1 cellular context compared by ENCODE assay signal in the genomic region with DNA sequence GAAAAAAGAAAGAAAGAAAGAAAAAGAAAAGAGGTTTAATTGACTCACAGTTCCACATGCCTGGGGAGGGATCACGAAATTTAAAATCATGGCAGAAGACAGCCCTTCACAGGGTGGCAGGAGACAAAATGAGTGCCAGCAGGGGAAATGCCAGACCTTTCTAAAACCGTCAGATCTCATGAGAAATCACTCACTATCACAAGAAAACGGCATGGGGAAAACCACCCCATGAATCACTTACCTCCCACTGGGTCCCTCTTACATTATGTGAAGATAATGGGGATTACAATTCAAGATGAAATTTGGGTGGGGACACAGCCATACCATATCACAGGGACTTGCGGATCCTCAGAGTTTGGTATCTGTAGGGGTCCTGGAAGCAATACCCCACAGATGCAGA.
TF ChIP-seq lines count a peak whose summit lies in the region.

No MANE protein-coding gene starts in this region.

TF ChIP-seq in GM12878, 131 proteins besides CTCF, POLR2A, EP300 and RAD21:
- TF ChIP-seq, protein P1, sequence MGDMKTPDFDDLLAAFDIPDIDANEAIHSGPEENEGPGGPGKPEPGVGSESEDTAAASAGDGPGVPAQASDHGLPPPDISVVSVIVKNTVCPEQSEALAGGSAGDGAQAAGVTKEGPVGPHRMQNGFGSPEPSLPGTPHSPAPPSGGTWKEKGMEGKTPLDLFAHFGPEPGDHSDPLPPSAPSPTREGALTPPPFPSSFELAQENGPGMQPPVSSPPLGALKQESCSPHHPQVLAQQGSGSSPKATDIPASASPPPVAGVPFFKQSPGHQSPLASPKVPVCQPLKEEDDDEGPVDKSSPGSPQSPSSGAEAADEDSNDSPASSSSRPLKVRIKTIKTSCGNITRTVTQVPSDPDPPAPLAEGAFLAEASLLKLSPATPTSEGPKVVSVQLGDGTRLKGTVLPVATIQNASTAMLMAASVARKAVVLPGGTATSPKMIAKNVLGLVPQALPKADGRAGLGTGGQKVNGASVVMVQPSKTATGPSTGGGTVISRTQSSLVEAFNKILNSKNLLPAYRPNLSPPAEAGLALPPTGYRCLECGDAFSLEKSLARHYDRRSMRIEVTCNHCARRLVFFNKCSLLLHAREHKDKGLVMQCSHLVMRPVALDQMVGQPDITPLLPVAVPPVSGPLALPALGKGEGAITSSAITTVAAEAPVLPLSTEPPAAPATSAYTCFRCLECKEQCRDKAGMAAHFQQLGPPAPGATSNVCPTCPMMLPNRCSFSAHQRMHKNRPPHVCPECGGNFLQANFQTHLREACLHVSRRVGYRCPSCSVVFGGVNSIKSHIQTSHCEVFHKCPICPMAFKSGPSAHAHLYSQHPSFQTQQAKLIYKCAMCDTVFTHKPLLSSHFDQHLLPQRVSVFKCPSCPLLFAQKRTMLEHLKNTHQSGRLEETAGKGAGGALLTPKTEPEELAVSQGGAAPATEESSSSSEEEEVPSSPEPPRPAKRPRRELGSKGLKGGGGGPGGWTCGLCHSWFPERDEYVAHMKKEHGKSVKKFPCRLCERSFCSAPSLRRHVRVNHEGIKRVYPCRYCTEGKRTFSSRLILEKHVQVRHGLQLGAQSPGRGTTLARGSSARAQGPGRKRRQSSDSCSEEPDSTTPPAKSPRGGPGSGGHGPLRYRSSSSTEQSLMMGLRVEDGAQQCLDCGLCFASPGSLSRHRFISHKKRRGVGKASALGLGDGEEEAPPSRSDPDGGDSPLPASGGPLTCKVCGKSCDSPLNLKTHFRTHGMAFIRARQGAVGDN (IDR thresholded peaks at IDR 0.05): no peak
- TF ChIP-seq CBFB (IDR thresholded peaks at IDR 0.05; ENCODE audit: low read depth) (no peak), CHD2 (IDR thresholded peaks at IDR 0.05; ENCODE audit: borderline replicate concordance, low read depth, low read length) (no peak), TCF7 (IDR thresholded peaks at IDR 0.05; ENCODE audit: borderline replicate concordance) (no peak), IKZF1 (conservative IDR thresholded peaks at IDR 0.05) (no peak), LARP7 (IDR thresholded peaks at IDR 0.05) (no peak), MTA2 (IDR thresholded peaks at IDR 0.05; ENCODE audit: low read depth) (no peak), MEF2B (IDR thresholded peaks at IDR 0.05; ENCODE audit: partially characterized antibody, poor library complexity, severe bottlenecking) (no peak), NR2F1 (conservative IDR thresholded peaks at IDR 0.05) (no peak), ZNF622 (IDR thresholded peaks at IDR 0.05) (no peak), BMI1 (IDR thresholded peaks at IDR 0.05; ENCODE audit: borderline replicate concordance) (no peak), SMC3 (IDR thresholded peaks at IDR 0.05; ENCODE audit: borderline replicate concordance, low read length) (no peak), IKZF2 (IDR thresholded peaks at IDR 0.05) (no peak), PAX5 (IDR thresholded peaks at IDR 0.05; ENCODE audit: borderline replicate concordance, low read depth, low read length) (no peak), HCFC1 (IDR thresholded peaks at IDR 0.05; ENCODE audit: low read length) (no peak)
- TF ChIP-seq, protein P2, sequence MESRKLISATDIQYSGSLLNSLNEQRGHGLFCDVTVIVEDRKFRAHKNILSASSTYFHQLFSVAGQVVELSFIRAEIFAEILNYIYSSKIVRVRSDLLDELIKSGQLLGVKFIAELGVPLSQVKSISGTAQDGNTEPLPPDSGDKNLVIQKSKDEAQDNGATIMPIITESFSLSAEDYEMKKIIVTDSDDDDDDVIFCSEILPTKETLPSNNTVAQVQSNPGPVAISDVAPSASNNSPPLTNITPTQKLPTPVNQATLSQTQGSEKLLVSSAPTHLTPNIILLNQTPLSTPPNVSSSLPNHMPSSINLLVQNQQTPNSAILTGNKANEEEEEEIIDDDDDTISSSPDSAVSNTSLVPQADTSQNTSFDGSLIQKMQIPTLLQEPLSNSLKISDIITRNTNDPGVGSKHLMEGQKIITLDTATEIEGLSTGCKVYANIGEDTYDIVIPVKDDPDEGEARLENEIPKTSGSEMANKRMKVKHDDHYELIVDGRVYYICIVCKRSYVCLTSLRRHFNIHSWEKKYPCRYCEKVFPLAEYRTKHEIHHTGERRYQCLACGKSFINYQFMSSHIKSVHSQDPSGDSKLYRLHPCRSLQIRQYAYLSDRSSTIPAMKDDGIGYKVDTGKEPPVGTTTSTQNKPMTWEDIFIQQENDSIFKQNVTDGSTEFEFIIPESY (IDR thresholded peaks at IDR 0.05): no peak
- TF ChIP-seq, protein P3, sequence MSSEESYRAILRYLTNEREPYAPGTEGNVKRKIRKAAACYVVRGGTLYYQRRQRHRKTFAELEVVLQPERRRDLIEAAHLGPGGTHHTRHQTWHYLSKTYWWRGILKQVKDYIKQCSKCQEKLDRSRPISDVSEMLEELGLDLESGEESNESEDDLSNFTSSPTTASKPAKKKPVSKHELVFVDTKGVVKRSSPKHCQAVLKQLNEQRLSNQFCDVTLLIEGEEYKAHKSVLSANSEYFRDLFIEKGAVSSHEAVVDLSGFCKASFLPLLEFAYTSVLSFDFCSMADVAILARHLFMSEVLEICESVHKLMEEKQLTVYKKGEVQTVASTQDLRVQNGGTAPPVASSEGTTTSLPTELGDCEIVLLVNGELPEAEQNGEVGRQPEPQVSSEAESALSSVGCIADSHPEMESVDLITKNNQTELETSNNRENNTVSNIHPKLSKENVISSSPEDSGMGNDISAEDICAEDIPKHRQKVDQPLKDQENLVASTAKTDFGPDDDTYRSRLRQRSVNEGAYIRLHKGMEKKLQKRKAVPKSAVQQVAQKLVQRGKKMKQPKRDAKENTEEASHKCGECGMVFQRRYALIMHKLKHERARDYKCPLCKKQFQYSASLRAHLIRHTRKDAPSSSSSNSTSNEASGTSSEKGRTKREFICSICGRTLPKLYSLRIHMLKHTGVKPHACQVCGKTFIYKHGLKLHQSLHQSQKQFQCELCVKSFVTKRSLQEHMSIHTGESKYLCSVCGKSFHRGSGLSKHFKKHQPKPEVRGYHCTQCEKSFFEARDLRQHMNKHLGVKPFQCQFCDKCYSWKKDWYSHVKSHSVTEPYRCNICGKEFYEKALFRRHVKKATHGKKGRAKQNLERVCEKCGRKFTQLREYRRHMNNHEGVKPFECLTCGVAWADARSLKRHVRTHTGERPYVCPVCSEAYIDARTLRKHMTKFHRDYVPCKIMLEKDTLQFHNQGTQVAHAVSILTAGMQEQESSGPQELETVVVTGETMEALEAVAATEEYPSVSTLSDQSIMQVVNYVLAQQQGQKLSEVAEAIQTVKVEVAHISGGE (CRISPR knock-in tag; IDR thresholded peaks at IDR 0.05): no peak
- TF ChIP-seq, protein P4, sequence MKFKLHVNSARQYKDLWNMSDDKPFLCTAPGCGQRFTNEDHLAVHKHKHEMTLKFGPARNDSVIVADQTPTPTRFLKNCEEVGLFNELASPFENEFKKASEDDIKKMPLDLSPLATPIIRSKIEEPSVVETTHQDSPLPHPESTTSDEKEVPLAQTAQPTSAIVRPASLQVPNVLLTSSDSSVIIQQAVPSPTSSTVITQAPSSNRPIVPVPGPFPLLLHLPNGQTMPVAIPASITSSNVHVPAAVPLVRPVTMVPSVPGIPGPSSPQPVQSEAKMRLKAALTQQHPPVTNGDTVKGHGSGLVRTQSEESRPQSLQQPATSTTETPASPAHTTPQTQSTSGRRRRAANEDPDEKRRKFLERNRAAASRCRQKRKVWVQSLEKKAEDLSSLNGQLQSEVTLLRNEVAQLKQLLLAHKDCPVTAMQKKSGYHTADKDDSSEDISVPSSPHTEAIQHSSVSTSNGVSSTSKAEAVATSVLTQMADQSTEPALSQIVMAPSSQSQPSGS (IDR thresholded peaks at IDR 0.05; ENCODE audit: low read length): no peak
- TF ChIP-seq, protein P5, sequence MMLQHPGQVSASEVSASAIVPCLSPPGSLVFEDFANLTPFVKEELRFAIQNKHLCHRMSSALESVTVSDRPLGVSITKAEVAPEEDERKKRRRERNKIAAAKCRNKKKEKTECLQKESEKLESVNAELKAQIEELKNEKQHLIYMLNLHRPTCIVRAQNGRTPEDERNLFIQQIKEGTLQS (IDR thresholded peaks at IDR 0.05; ENCODE audit: borderline replicate concordance, extremely low read depth, low read depth, low read length): no peak
- TF ChIP-seq, protein P6, sequence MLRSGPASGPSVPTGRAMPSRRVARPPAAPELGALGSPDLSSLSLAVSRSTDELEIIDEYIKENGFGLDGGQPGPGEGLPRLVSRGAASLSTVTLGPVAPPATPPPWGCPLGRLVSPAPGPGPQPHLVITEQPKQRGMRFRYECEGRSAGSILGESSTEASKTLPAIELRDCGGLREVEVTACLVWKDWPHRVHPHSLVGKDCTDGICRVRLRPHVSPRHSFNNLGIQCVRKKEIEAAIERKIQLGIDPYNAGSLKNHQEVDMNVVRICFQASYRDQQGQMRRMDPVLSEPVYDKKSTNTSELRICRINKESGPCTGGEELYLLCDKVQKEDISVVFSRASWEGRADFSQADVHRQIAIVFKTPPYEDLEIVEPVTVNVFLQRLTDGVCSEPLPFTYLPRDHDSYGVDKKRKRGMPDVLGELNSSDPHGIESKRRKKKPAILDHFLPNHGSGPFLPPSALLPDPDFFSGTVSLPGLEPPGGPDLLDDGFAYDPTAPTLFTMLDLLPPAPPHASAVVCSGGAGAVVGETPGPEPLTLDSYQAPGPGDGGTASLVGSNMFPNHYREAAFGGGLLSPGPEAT (IDR thresholded peaks at IDR 0.05; ENCODE audit: low read depth): no peak
